8 cellular contexts compared by ENCODE assay signal in the genomic region with DNA sequence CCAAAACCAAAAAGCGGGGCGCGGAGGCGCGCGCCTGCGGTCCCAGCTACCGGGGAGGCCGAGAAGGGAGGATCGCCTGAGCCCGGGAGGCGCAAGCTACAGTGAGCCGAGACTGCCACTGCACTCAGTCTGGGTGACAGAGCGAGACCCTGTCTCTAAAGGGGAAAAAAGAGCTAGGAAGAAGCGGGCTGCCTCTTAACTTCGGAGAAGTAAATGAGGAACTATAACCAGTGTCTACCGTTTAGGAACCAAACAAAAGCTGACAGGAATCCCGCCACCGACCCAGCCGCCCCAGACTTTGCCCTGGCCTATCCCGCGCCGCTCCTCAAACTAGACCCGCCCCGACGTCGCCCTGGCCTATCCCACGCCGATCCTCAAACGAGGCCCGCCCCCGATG. TPM values are rescaled to one million over a fixed set of nuclear protein-coding genes. Genes with fewer than 3 reads are reported as not detected.
A peak's percentile ranks its signal among the peaks of the same experiment; 100 is the strongest.
DNase-seq lines count a peak whose midpoint lies in the region; FAIRE-seq and TF ChIP-seq lines count a peak whose summit lies in the region.

No MANE protein-coding gene starts in this region.

- peaks cover 13 to 19% of the 10 kb centered on the region in 2 experiments for H3K9me3 Mint-ChIP-seq in H9

- H3K4me2 ChIP-seq in H9 (ENCODE audit: insufficient read depth, insufficient read length, low read length), result peak overlapping the region; percentile 47

- no peak for TF ChIP-seq CTCF in H9 (conservative IDR thresholded peaks at IDR 0.05)
- no peak for TF ChIP-seq CTCF in fibroblast of the aortic adventitia (IDR thresholded peaks at IDR 0.05; ENCODE audit: insufficient read depth, low read length)

- H3K18ac ChIP-seq in H9 (ENCODE audit: insufficient read length, low read depth, low read length), result peak overlapping the region; percentile 76

- no peak overlapping the region for H3K23ac ChIP-seq in H9 (ENCODE audit: insufficient read length, low read depth, low read length)

- no peak for DNase-seq in H9
- DNase-seq in SJSA1 (ENCODE audit: low read depth in 1 of 2, low spot score in 2 of 2), result no peak
- no peak for DNase-seq in fibroblast of the aortic adventitia (ENCODE audit: low read depth)
- DNase-seq in small intestine, result no peak
- DNase-seq in activated effector memory CD4-positive, alpha-beta T cell treated with Interleukin-2 at 50 U/mL for 16 hours, result no peak
- no peak for DNase-seq in GDM1 (lab: John Stamatoyannopoulos, UW)
- no peak for DNase-seq in epidermal melanocyte (ENCODE audit: insufficient read length, low spot score)

- no peak overlapping the region for H3K9ac ChIP-seq in H9 (ENCODE audit: extremely low read depth, insufficient read length, low read length)

- H3K27ac Mint-ChIP-seq in H9, result peak overlapping the region in 1 of 3 experiments; percentile 96; a peak in 3 of 7 replicates

- H4K20me1 ChIP-seq in H9 (ENCODE audit: control insufficient read depth, insufficient read depth, insufficient read length), result no peaks in the 10 kb centered on the region

- H3K4me3 ChIP-seq in SJSA1 (peak overlapping the region; percentile 88), fibroblast of the aortic adventitia (ENCODE audit: low read depth, low read length) (peak overlapping the region; percentile 68), small intestine (ENCODE audit: low read depth in 1 of 2, low read length in 2 of 2) (peak overlapping the region in 1 of 2 donors; percentile 37)

- H3K9me3 ChIP-seq in H9 (ENCODE audit: control insufficient read depth, low read depth, low read length), result peaks cover 6% of the 10 kb centered on the region
- peaks cover 5% of the 10 kb centered on the region for H3K9me3 ChIP-seq in SJSA1 (replicated peaks)
- no peaks in the 10 kb centered on the region for H3K9me3 ChIP-seq in small intestine (ENCODE audit: control insufficient read depth, low read depth)

- no peak overlapping the region for H3T11ph ChIP-seq in H9 (ENCODE audit: low read length)

- H3K27me3 ChIP-seq in H9 (ENCODE audit: insufficient read depth, low read length) (no peaks in the 10 kb centered on the region), SJSA1 (replicated peaks) (no peaks in the 10 kb centered on the region), small intestine (ENCODE audit: control insufficient read depth in 2 of 2, insufficient read depth in 2 of 2, low read length in 2 of 2) (no peaks in the 10 kb centered on the region)

- H3K79me2 ChIP-seq in H9 (ENCODE audit: insufficient read depth, low read length), result peaks cover 16% of the 10 kb centered on the region; the same call in 1 of the 2 replicates

- no peak overlapping the region for H2BK120ac ChIP-seq in H9 (ENCODE audit: low read depth, low read length, poor library complexity, severe bottlenecking)

- peaks cover 18 to 19% of the 10 kb centered on the region in 2 experiments for H3K4me1 Mint-ChIP-seq in H9

- TF ChIP-seq POLR2A in GM10847 (IDR thresholded peaks at IDR 0.05; ENCODE audit: extremely low read depth, insufficient read length), result peak; percentile 20

- no peak for FAIRE-seq in small intestine (lab: Jason Lieb, UNC)

- H3K79me1 ChIP-seq in H9 (ENCODE audit: insufficient read depth, low read depth, low read length, poor library complexity, severe bottlenecking), result no peaks in the 10 kb centered on the region

- H3K4me3 Mint-ChIP-seq in H9, result peak overlapping the region; percentile 87 to 90

- peaks cover 15 to 45% (median 34%) of the 10 kb centered on the region in 3 experiments; a peak in 6 of 7 replicates for H3K36me3 Mint-ChIP-seq in H9 (ENCODE audit: insufficient read depth in 1 of 3, low read depth in 3 of 3)

- peaks cover 12% of the 10 kb centered on the region for H3K23me2 ChIP-seq in H9 (ENCODE audit: insufficient read length, low read depth, low read length, poor library complexity, severe bottlenecking)

- H2BK5ac ChIP-seq in H9 (ENCODE audit: insufficient read length, low read length), result no peak overlapping the region

- H2AFZ ChIP-seq in H9 (ENCODE audit: low read length), result no peak overlapping the region

- peaks cover 7% of the 10 kb centered on the region for H3K27me3 Mint-ChIP-seq in H9 (ENCODE audit: low read depth)

- H4K8ac ChIP-seq in H9 (replicated peaks; ENCODE audit: insufficient read length, low read depth, low read length), result no peak overlapping the region

- no peak overlapping the region for H4K91ac ChIP-seq in H9 (ENCODE audit: insufficient read length, low read depth, low read length)

- WGBS in H9 (ENCODE audit: extremely low coverage, insufficient read length, low lambda C conversion rate), result no CpG with 5 or more reads among the region's 32 CpGs
- 10 to 13% (median 11%) methylated on average over 28 to 32 of the region's 32 CpGs for WGBS in small intestine, 3 donors

- H4K5ac ChIP-seq in H9 (ENCODE audit: insufficient read length, low read depth, low read length), result no peak overlapping the region

- no peak overlapping the region for H2BK20ac ChIP-seq in H9 (ENCODE audit: low read depth, low read length, poor library complexity, severe bottlenecking)

- no peak overlapping the region for H3K56ac ChIP-seq in H9 (ENCODE audit: insufficient read length, low read depth, low read length)

- H3K14ac ChIP-seq in H9 (ENCODE audit: insufficient read depth, low read length), result no peak overlapping the region

- no peak overlapping the region for H2BK12ac ChIP-seq in H9 (ENCODE audit: insufficient read length, low read depth, low read length)

- H3K4ac ChIP-seq in H9 (ENCODE audit: low read depth, low read length), result no peak overlapping the region

- H3K27ac ChIP-seq in H9 (ENCODE audit: insufficient read length, low read depth, low read length) (no peak overlapping the region), SJSA1 (peak overlapping the region; percentile 60), small intestine (ENCODE audit: low read depth in 1 of 2, low read length in 1 of 2) (peak overlapping the region; percentile 82 to 89)

- no peak overlapping the region for H2AK5ac ChIP-seq in H9 (ENCODE audit: insufficient read length, low read length)

- H2BK15ac ChIP-seq in H9 (ENCODE audit: low read depth, low read length), result no peak overlapping the region

- H3K4me1 ChIP-seq in H9 (ENCODE audit: insufficient read depth, low read length) (no peaks in the 10 kb centered on the region; the same call in 1 of the 2 replicates), SJSA1 (replicated peaks) (peaks cover 14% of the 10 kb centered on the region), small intestine (ENCODE audit: control insufficient read depth in 2 of 2, insufficient read depth in 1 of 2, low read depth in 1 of 2, low read length in 1 of 2) (peaks cover 14 to 15% of the 10 kb centered on the region in 2 donors)

- H3K36me3 ChIP-seq in SJSA1, result peaks cover 40% of the 10 kb centered on the region
- H3K36me3 ChIP-seq in small intestine (ENCODE audit: control insufficient read depth in 2 of 2, insufficient read depth in 2 of 2, low read length in 2 of 2), result no peaks in the 10 kb centered on the region

RNA-seq across cellular contexts. Expression of gene SIVA1, which starts 0.6 kb away (rescaled TPM):
- total RNA-seq in H9 (2021) (125 and 128 TPM in 2 replicates), fibroblast of the aortic adventitia (ENCODE audit: low replicate concordance) (79.4 and 87.3 TPM in 2 replicates)
- total RNA-seq in SJSA1 (2014; rRNA removed; shearing (Covaris generic)), result 444 and 466 TPM in 2 replicates
- polyA plus RNA-seq in small intestine, result 100 to 1,000 TPM; 104 to 269 (median 177) TPM

RNA-seq across cellular contexts. Expression of gene ADSS1, which starts 28.3 kb away (rescaled TPM):
- 7.8 and 8.5 TPM in 2 replicates for total RNA-seq in H9 (2021)
- total RNA-seq in SJSA1 (2014; rRNA removed; shearing (Covaris generic)), result 0.06 and 0.34 TPM in 2 replicates
- 0.65 and 4.8 TPM in 2 replicates for total RNA-seq in fibroblast of the aortic adventitia (ENCODE audit: low replicate concordance)
- polyA plus RNA-seq in small intestine, result 10 to 100 TPM in 1 of 3 donors, 1 to 10 TPM in 2; 3.6 to 12.7 (median 6.0) TPM

RNA-seq across cellular contexts. Expression of gene AKT1, which starts 43.2 kb away (rescaled TPM):
- total RNA-seq in H9 (2021), result 95.1 and 101 TPM in 2 replicates
- 176 and 213 TPM in 2 replicates for total RNA-seq in SJSA1 (2014; rRNA removed; shearing (Covaris generic))
- 93.1 and 127 TPM in 2 replicates for total RNA-seq in fibroblast of the aortic adventitia (ENCODE audit: low replicate concordance)
- polyA plus RNA-seq in small intestine, result 10 to 100 TPM; 72.4 to 95.9 (median 74.5) TPM

RNA-seq across cellular contexts. Expression of gene ZBTB42, which starts 48.6 kb away (rescaled TPM):
- total RNA-seq in H9 (2021), result 5.9 and 6.1 TPM in 2 replicates
- 1.4 and 6.7 TPM in 2 replicates for total RNA-seq in SJSA1 (2014; rRNA removed; shearing (Covaris generic))
- total RNA-seq in fibroblast of the aortic adventitia (ENCODE audit: low replicate concordance), result 2.5 and 5.0 TPM in 2 replicates
- polyA plus RNA-seq in small intestine, result 1 to 10 TPM; 2.7 to 6.6 (median 4.2) TPM
